In the genomic region with DNA sequence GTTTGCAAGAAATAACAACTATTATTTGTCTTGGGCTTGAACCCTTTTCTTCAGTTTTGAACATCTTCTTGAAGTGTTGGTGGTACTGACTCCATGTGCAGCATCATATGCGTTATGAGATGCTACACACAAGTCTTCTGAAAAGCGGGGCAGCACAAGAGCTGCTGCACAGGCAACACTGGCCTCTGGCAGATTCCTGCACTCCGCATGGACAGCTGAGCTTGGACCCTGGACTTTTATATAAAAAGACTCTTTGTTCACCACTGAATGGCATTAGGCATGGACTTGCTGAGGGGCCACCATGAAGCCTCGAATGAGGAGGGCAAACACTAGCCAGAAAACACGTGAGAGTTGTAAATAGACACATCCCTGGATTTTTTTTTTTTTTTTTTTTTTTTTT, we compare ENCODE assay signal across 20 cellular contexts.
DNase-seq lines count a peak whose midpoint lies in the region; ATAC-seq and TF ChIP-seq lines count a peak whose summit lies in the region.
"Had no signal": no experiment of that assay in that cellular context is flagged by ENCODE, and none has a peak within 500 bp of the region (broad histone marks: within the 10 kb centered on the region; RNA-seq: fewer than 3 reads in every experiment).

No MANE protein-coding gene starts in this region.

- no peaks in the 10 kb centered on the region for H3K79me2 ChIP-seq in neural progenitor cell (ENCODE audit: low read depth)

- WGBS in adrenal gland, 4 donors, result 90 to 93% (median 92%) methylated on average over 5 of the region's 5 CpGs

- H3K27me3 ChIP-seq in neural progenitor cell (no peaks in the 10 kb centered on the region), adrenal gland (no peaks in the 10 kb centered on the region)

- no peak overlapping the region for H3K9ac ChIP-seq in neural progenitor cell
- H3K9ac ChIP-seq: KMS-11 had no signal

- TF ChIP-seq CTCF in brain (conservative IDR thresholded peaks at IDR 0.05) (no peak), neural progenitor cell (IDR thresholded peaks at IDR 0.05) (no peak), adrenal gland (IDR thresholded peaks at IDR 0.05) (no peak)

- H3K27me3 Mint-ChIP-seq in brain, result no peaks in the 10 kb centered on the region
- peaks cover 3% of the 10 kb centered on the region for H3K27me3 Mint-ChIP-seq in neural progenitor cell (ENCODE audit: insufficient read depth, low read depth)
- H3K27me3 Mint-ChIP-seq in immature natural killer cell (ENCODE audit: low read depth in 3 of 3), result peaks cover 0 to 4% (median 0%) of the 10 kb centered on the region in 3 donors
- no peaks in the 10 kb centered on the region for H3K27me3 Mint-ChIP-seq in effector memory CD8-positive, alpha-beta T cell

- H3K4me3 ChIP-seq in neural progenitor cell (no peak overlapping the region), adrenal gland (no peak overlapping the region)

- DNase-seq in globus pallidus (ENCODE audit: low spot score), result peak; percentile 80
- DNase-seq in neural progenitor cell (ENCODE audit: low spot score), result no peak
- peak; percentile 78 for DNase-seq in superior temporal gyrus (ENCODE audit: extremely low spot score)
- DNase-seq in immature natural killer cell, result no peak
- DNase-seq in adrenal gland, result no peak
- DNase-seq in effector memory CD8-positive, alpha-beta T cell, result no peak
- DNase-seq: ACHN, DMS79 treated with DMSO at 0.1 percent for 48 hours, HFFc6, MV-4-11, NCI-H187, NCI-H2107, NCI-H2227 treated with DMSO at 0.1 percent for 48 hours, NCI-H510A treated with DMSO at 0.1 percent for 48 hours, NCI-H774, OCI-M1, Right ventricle myocardium superior had no signal

- H3K9me3 Mint-ChIP-seq in brain, result no peaks in the 10 kb centered on the region
- peaks cover 2% of the 10 kb centered on the region for H3K9me3 Mint-ChIP-seq in neural progenitor cell
- H3K9me3 Mint-ChIP-seq in immature natural killer cell, result peaks cover 3 to 27% (median 10%) of the 10 kb centered on the region in 6 donors
- peaks cover 0 to 2% of the 10 kb centered on the region in 2 donors for H3K9me3 Mint-ChIP-seq in effector memory CD8-positive, alpha-beta T cell
- H3K9me3 Mint-ChIP-seq: HFFc6 had no signal

- peak overlapping the region; percentile 66 to 95 (median 91) for H3K27ac Mint-ChIP-seq in brain
- H3K27ac Mint-ChIP-seq in neural progenitor cell, result peak overlapping the region; percentile 98
- no peak overlapping the region for H3K27ac Mint-ChIP-seq in immature natural killer cell
- no peak overlapping the region for H3K27ac Mint-ChIP-seq in effector memory CD8-positive, alpha-beta T cell
- H3K27ac Mint-ChIP-seq: HFFc6 had no signal

- H3K27ac ChIP-seq in neural progenitor cell (no peak overlapping the region), adrenal gland (no peak overlapping the region)
- H3K27ac ChIP-seq: C4-2B, KMS-11 had no signal

- no peaks in the 10 kb centered on the region for H3K36me3 ChIP-seq in neural progenitor cell
- no peaks in the 10 kb centered on the region for H3K36me3 ChIP-seq in adrenal gland (replicated peaks in 1 of 2)

- no peaks in the 10 kb centered on the region for H4K20me1 ChIP-seq in neural progenitor cell (ENCODE audit: low read depth)

- no peaks in the 10 kb centered on the region for H3F3A ChIP-seq in neural progenitor cell (ENCODE audit: low read depth)

- no peak overlapping the region for H3K4me2 ChIP-seq in neural progenitor cell
- H3K4me2 ChIP-seq: KMS-11 had no signal

- no peak for ATAC-seq in effector memory CD8-positive, alpha-beta T cell (replicated peaks)

- H3K9me3 ChIP-seq in neural progenitor cell (ENCODE audit: low read depth), result no peaks in the 10 kb centered on the region
- H3K9me3 ChIP-seq in adrenal gland (replicated peaks in 1 of 3), result no peaks in the 10 kb centered on the region

- H3K4me1 Mint-ChIP-seq in brain, result peaks cover 96% of the 10 kb centered on the region
- peaks cover 71% of the 10 kb centered on the region for H3K4me1 Mint-ChIP-seq in neural progenitor cell
- H3K4me1 Mint-ChIP-seq in immature natural killer cell, result no peaks in the 10 kb centered on the region
- no peaks in the 10 kb centered on the region for H3K4me1 Mint-ChIP-seq in effector memory CD8-positive, alpha-beta T cell (ENCODE audit: low read depth in 2 of 2)

- H3K4me3 Mint-ChIP-seq in brain, result peak overlapping the region; percentile 24 to 72 (median 65)
- H3K4me3 Mint-ChIP-seq in neural progenitor cell, result peak overlapping the region; percentile 79
- H3K4me3 Mint-ChIP-seq in immature natural killer cell, result no peak overlapping the region
- no peak overlapping the region for H3K4me3 Mint-ChIP-seq in effector memory CD8-positive, alpha-beta T cell
- H3K4me3 Mint-ChIP-seq: HFFc6 had no signal

- H3K4me1 ChIP-seq in neural progenitor cell (peaks cover 22% of the 10 kb centered on the region), adrenal gland (replicated peaks in 1 of 2) (peaks cover 0 to 4% of the 10 kb centered on the region in 2 donors)

- H3K36me3 Mint-ChIP-seq in brain, result no peaks in the 10 kb centered on the region
- no peaks in the 10 kb centered on the region for H3K36me3 Mint-ChIP-seq in neural progenitor cell
- H3K36me3 Mint-ChIP-seq in immature natural killer cell, result no peaks in the 10 kb centered on the region
- no peaks in the 10 kb centered on the region for H3K36me3 Mint-ChIP-seq in effector memory CD8-positive, alpha-beta T cell (ENCODE audit: insufficient read depth)

- intact Hi-C loops in adrenal gland (cut with DNase I), result loop anchor here in 1 of 2 donors (10.0 kb wide), 1 partner anchor 207 kb away; the partner anchor contains the start of gene NPAS3

- no peak for TF ChIP-seq POLR2A in adrenal gland (IDR thresholded peaks at IDR 0.05)

- H2AFZ ChIP-seq in neural progenitor cell (replicated peaks), result no peak overlapping the region

Comparison
In these comparisons a context has a peak if more than half of its experiments do, and no peak if none do; other contexts are left out.
1. H3K27ac Mint-ChIP-seq: peak in brain (5 of 5) and neural progenitor cell (single experiment); none in immature natural killer cell (0 of 6) and effector memory CD8-positive, alpha-beta T cell (0 of 2).
2. H3K4me3 Mint-ChIP-seq: peak in brain (5 of 5) and neural progenitor cell (single experiment); none in immature natural killer cell (0 of 5) and effector memory CD8-positive, alpha-beta T cell (0 of 2).
3. DNase-seq: peak in globus pallidus (single experiment) and superior temporal gyrus (single experiment); none in neural progenitor cell (single experiment), immature natural killer cell (0 of 3), adrenal gland (0 of 7) and effector memory CD8-positive, alpha-beta T cell (0 of 3).